ENCODE assay signal across 1 cellular context in the genomic region with DNA sequence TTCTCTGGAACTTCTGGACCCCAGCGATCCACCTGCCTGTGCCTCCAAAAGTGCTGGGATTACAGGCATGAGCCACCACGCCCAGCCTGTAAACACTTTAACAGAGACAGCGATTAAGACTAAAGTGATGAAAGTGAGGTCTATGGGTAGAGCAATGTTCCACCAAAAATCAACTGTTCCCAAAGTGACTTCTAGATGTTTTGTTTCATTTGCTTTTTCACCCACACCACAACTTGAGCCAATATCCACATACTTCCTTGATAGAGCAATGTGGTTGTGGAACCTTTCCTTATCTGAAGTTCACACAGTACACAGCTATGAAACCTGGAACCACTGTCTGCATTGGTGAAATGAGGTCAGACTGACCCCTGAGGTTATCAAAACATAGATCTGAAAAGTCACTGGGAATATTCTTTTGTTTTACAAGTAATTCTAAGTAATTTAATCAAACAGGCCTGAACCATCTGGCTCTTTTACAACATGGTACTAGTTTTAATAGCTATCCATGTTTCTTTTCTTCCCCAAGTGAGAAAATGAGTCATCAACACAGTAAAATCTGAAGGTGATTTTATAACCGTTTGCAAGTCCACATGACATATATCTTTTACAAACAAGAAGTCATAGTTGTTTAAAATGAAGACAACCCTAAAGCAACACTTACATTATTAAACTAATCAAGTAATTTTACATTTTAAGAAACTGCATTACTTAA.
A peak's percentile ranks its signal among the peaks of the same experiment; 100 is the strongest.
TF ChIP-seq lines count a peak whose summit lies in the region.

No MANE protein-coding gene starts in this region.

TF ChIP-seq in K562, 482 proteins besides CTCF, POLR2A, EP300 and RAD21 (continued from another document and continues in another):
- TF ChIP-seq, protein P1, sequence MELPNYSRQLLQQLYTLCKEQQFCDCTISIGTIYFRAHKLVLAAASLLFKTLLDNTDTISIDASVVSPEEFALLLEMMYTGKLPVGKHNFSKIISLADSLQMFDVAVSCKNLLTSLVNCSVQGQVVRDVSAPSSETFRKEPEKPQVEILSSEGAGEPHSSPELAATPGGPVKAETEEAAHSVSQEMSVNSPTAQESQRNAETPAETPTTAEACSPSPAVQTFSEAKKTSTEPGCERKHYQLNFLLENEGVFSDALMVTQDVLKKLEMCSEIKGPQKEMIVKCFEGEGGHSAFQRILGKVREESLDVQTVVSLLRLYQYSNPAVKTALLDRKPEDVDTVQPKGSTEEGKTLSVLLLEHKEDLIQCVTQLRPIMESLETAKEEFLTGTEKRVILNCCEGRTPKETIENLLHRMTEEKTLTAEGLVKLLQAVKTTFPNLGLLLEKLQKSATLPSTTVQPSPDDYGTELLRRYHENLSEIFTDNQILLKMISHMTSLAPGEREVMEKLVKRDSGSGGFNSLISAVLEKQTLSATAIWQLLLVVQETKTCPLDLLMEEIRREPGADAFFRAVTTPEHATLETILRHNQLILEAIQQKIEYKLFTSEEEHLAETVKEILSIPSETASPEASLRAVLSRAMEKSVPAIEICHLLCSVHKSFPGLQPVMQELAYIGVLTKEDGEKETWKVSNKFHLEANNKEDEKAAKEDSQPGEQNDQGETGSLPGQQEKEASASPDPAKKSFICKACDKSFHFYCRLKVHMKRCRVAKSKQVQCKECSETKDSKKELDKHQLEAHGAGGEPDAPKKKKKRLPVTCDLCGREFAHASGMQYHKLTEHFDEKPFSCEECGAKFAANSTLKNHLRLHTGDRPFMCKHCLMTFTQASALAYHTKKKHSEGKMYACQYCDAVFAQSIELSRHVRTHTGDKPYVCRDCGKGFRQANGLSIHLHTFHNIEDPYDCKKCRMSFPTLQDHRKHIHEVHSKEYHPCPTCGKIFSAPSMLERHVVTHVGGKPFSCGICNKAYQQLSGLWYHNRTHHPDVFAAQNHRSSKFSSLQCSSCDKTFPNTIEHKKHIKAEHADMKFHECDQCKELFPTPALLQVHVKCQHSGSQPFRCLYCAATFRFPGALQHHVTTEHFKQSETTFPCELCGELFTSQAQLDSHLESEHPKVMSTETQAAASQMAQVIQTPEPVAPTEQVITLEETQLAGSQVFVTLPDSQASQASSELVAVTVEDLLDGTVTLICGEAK (IDR thresholded peaks at IDR 0.05), result no peak
- TF ChIP-seq, protein P1 (CRISPR knock-in tag; IDR thresholded peaks at IDR 0.05), result no peak
- TF ChIP-seq ZNF146 (CRISPR knock-in tag; IDR thresholded peaks at IDR 0.05; ENCODE audit: unreplicated experiment) (no peak), MAFG (tag; conservative IDR thresholded peaks at IDR 0.05) (peak; percentile 30; the same call in 1 of the 2 replicates), CREB3 (tag; conservative IDR thresholded peaks at IDR 0.05; ENCODE audit: low read depth) (no peak), ZNF184 (CRISPR knock-in tag; IDR thresholded peaks at IDR 0.05) (no peak), NR2C1 (IDR thresholded peaks at IDR 0.05) (peak; percentile 86), NR2C1 (tag; IDR thresholded peaks at IDR 0.05) (peak; percentile 90), ZNF76 (CRISPR knock-in tag; IDR thresholded peaks at IDR 0.05; ENCODE audit: borderline replicate concordance) (no peak), ZNF324 (CRISPR knock-in tag; IDR thresholded peaks at IDR 0.05) (no peak), CHCHD3 (CRISPR knock-in tag; IDR thresholded peaks at IDR 0.05) (0 out of 2 replicates have a peak, but pooled peaks have one; percentile 45), MNT (conservative IDR thresholded peaks at IDR 0.05) (peak in 1 of 2 experiments; percentile 52; a peak in 2 of 4 replicates), NFE2L1 (tag; IDR thresholded peaks at IDR 0.05; ENCODE audit: borderline replicate concordance, low read depth) (no peak), E4F1 (CRISPR knock-in tag; IDR thresholded peaks at IDR 0.05; ENCODE audit: borderline replicate concordance) (no peak), SP2 (IDR thresholded peaks at IDR 0.05; ENCODE audit: extremely low read depth, low read depth, low read length, poor library complexity, severe bottlenecking) (no peak), ZNF518B (CRISPR knock-in tag; IDR thresholded peaks at IDR 0.05) (no peak), MBD2 (IDR thresholded peaks at IDR 0.05; ENCODE audit: borderline replicate concordance, low read depth) (peak; percentile 75; the same call in 1 of the 2 replicates), SIN3B (IDR thresholded peaks at IDR 0.05; ENCODE audit: low read depth) (no peak), KLF1 (tag; IDR thresholded peaks at IDR 0.05) (no peak), BRD4 (IDR thresholded peaks at IDR 0.05) (0 out of 2 replicates have a peak, but pooled peaks have one; percentile 48), ZNF124 (CRISPR knock-in tag; IDR thresholded peaks at IDR 0.05) (no peak), STAG1 (CRISPR knock-in tag; IDR thresholded peaks at IDR 0.05; ENCODE audit: borderline replicate concordance) (no peak), TBP (optimal IDR thresholded peaks at IDR 0.05; ENCODE audit: low read depth, low read length) (peak; percentile 11), JUN (IDR thresholded peaks at IDR 0.05; ENCODE audit: borderline replicate concordance, low read depth, low read length) (peak; percentile 96), JUN (CRISPR knock-in tag; IDR thresholded peaks at IDR 0.05; ENCODE audit: borderline replicate concordance) (no peak), ZNF766 (CRISPR knock-in tag; conservative IDR thresholded peaks at IDR 0.05) (peak; percentile 91), ELF1 (tag; IDR thresholded peaks at IDR 0.05) (peak; percentile 54), TOE1 (IDR thresholded peaks at IDR 0.05; ENCODE audit: borderline replicate concordance) (peak; percentile 21; the same call in 1 of the 2 replicates), TOE1 (CRISPR knock-in tag; IDR thresholded peaks at IDR 0.05; ENCODE audit: borderline replicate concordance, low read depth) (no peak), FOXJ2 (tag; IDR thresholded peaks at IDR 0.05) (no peak), RBM22 (IDR thresholded peaks at IDR 0.05; ENCODE audit: low read depth, low read length, poor library complexity, severe bottlenecking) (no peak), ILF3 (IDR thresholded peaks at IDR 0.05; ENCODE audit: borderline replicate concordance) (no peak), SMAD4 (CRISPR knock-in tag; conservative IDR thresholded peaks at IDR 0.05) (peak; percentile 94), ATF3 (IDR thresholded peaks at IDR 0.05) (peak; percentile 98), ATF3 (CRISPR knock-in tag; conservative IDR thresholded peaks at IDR 0.05) (peak; percentile 91)
